8 cellular contexts compared by ENCODE assay signal in genomic region chr3:127544151-127544805, GRCh38. TPM values are rescaled to one million over a fixed set of nuclear protein-coding genes. Genes with fewer than 3 reads are reported as not detected.
DNase-seq lines count a peak whose midpoint lies in the region; ATAC-seq and TF ChIP-seq lines count a peak whose summit lies in the region.

No MANE protein-coding gene starts in this region.

- H3K4me3 Mint-ChIP-seq in activated CD4-positive, alpha-beta T cell treated with anti-CD3 and anti-CD28 coated beads, Interleukin-2, amount 10 ng/mL, durations not matched to agents 7 days and 5 days = no peak overlapping the region

- 32 to 48% methylated on average over 9 to 11 of the region's 11 CpGs for WGBS in lower leg skin, 2 donors

- intact Hi-C loops in lower leg skin (cut with DNase I; ENCODE audit: low total_unique reads) = loop anchor here (5.0 to 10.0 kb wide), 4 partner anchors 559 to 1019 kb away; partner anchors contain the start of genes CHST13 and PLXNA1

- H3K27ac Mint-ChIP-seq in activated CD4-positive, alpha-beta T cell treated with anti-CD3 and anti-CD28 coated beads, Interleukin-2, amount 10 ng/mL, durations not matched to agents 7 days and 5 days = no peak overlapping the region

- H3K36me3 Mint-ChIP-seq in activated CD4-positive, alpha-beta T cell treated with anti-CD3 and anti-CD28 coated beads, Interleukin-2, amount 10 ng/mL, durations not matched to agents 7 days and 5 days (ENCODE audit: low read depth) = no peaks in the 10 kb centered on the region

- CTCF ChIA-PET in GM10248 (lab: Yijun Ruan, JAX) = interaction anchor here (0.6 to 6.3 kb wide), 31 partner anchors 9 to 1085 kb away, joined by 3 to 42 read pairs (median 3); no protein-coding TSS in a partner anchor
- CTCF ChIA-PET in activated CD4-positive, alpha-beta T cell treated with anti-CD3 and anti-CD28 coated beads, Interleukin-2, amount 10 ng/mL, durations not matched to agents 7 days and 5 days (lab: Charles Lee) = interaction anchor here (1.5 kb wide), 1 partner anchor 30 kb away, joined by 6 read pairs; no protein-coding TSS in a partner anchor

- peak; percentile 90 for DNase-seq in GM10248 (ENCODE audit: extremely low spot score)
- peak; percentile 84 for DNase-seq in NCI-H524 treated with DMSO at 0.1 percent for 48 hours (lab: John Stamatoyannopoulos, UW)
- DNase-seq in activated CD4-positive, alpha-beta T cell treated with anti-CD3 and anti-CD28 coated beads, Interleukin-2, amount 10 ng/mL, durations not matched to agents 7 days and 5 days = peak; percentile 74
- peak; percentile 19 for DNase-seq in dedifferentiated amniotic fluid mesenchymal stem cell (ENCODE audit: extremely low spot score)
- DNase-seq in lower leg skin (ENCODE audit: low spot score in 2 of 2) = peak; percentile 54 to 94
- DNase-seq in stimulated activated CD4-positive, alpha-beta T cell treated with anti-CD3 and anti-CD28 coated beads, TNF-alpha, amount 100 ng/mL, for 48 hours (ENCODE audit: low read depth in 3 of 3) = peak; percentile 26 to 58 (median 39)

- TF ChIP-seq CTCF in GM10248 (IDR thresholded peaks at IDR 0.05; ENCODE audit: control extremely low read depth, extremely low read depth, low read depth, missing control alignments) (peak; percentile 88), lower leg skin (IDR thresholded peaks at IDR 0.05) (peak in 1 of 3 donors; percentile 43)

- H3K4me1 Mint-ChIP-seq in activated CD4-positive, alpha-beta T cell treated with anti-CD3 and anti-CD28 coated beads, Interleukin-2, amount 10 ng/mL, durations not matched to agents 7 days and 5 days = peaks cover 5% of the 10 kb centered on the region

- H3K4me3 ChIP-seq in lower leg skin (ENCODE audit: low read depth, poor library complexity, severe bottlenecking) = no peak overlapping the region

- peak; percentile 51 for ATAC-seq in HG03280 (IDR thresholded peaks at IDR 0.05; ENCODE audit: unreplicated experiment)
- ATAC-seq in GM18861 (IDR thresholded peaks at IDR 0.05; ENCODE audit: unreplicated experiment) = no peak

- POLR2A ChIA-PET in GM10248 (lab: Yijun Ruan, JAX) = no interaction called here
- POLR2A ChIA-PET in activated CD4-positive, alpha-beta T cell treated with anti-CD3 and anti-CD28 coated beads, Interleukin-2, amount 10 ng/mL, durations not matched to agents 7 days and 5 days (lab: Charles Lee) = no interaction called here

- H3K27me3 Mint-ChIP-seq in activated CD4-positive, alpha-beta T cell treated with anti-CD3 and anti-CD28 coated beads, Interleukin-2, amount 10 ng/mL, durations not matched to agents 7 days and 5 days = peaks cover 5% of the 10 kb centered on the region

- TF ChIP-seq POLR2A in lower leg skin (IDR thresholded peaks at IDR 0.05) = no peak

- H3K9me3 Mint-ChIP-seq in activated CD4-positive, alpha-beta T cell treated with anti-CD3 and anti-CD28 coated beads, Interleukin-2, amount 10 ng/mL, durations not matched to agents 7 days and 5 days = no peaks in the 10 kb centered on the region

RNA-seq across cellular contexts. Expression of gene TPRA1, which starts 46.3 kb away (rescaled TPM):
- total RNA-seq in activated CD4-positive, alpha-beta T cell treated with anti-CD3 and anti-CD28 coated beads, Interleukin-2, amount 10 ng/mL, durations not matched to agents 7 days and 5 days = 10 to 100 TPM; 27.1 to 30.6 TPM
- 10 to 100 TPM; 57.3 to 87.5 (median 82.4) TPM for total RNA-seq in lower leg skin

RNA-seq across cellular contexts. Expression of gene MCM2, which starts 53.9 kb away (rescaled TPM):
- total RNA-seq in activated CD4-positive, alpha-beta T cell treated with anti-CD3 and anti-CD28 coated beads, Interleukin-2, amount 10 ng/mL, durations not matched to agents 7 days and 5 days = 100 to 1,000 TPM; 127 to 131 TPM
- total RNA-seq in lower leg skin = 10 to 100 TPM in 3 of 4 donors, 1 to 10 TPM in 1; 5.8 to 19.6 (median 14.3) TPM

Comparison
In these comparisons a context has a peak if more than half of its experiments do, and no peak if none do; other contexts are left out.
1. DNase-seq: peak in every context shown above with its lines; median percentile 90 in GM10248; 84 in NCI-H524 treated with DMSO at 0.1 percent for 48 hours; 74 in activated CD4-positive, alpha-beta T cell treated with anti-CD3 and anti-CD28 coated beads, Interleukin-2, amount 10 ng/mL, durations not matched to agents 7 days and 5 days; 74 in lower leg skin; 39 in stimulated activated CD4-positive, alpha-beta T cell treated with anti-CD3 and anti-CD28 coated beads, TNF-alpha, amount 100 ng/mL, for 48 hours; 19 in dedifferentiated amniotic fluid mesenchymal stem cell.
2. RNA of gene MCM2, which starts 53.9 kb away (total RNA-seq): 127 to 131 TPM in activated CD4-positive, alpha-beta T cell treated with anti-CD3 and anti-CD28 coated beads, Interleukin-2, amount 10 ng/mL, durations not matched to agents 7 days and 5 days; 5.8 to 19.6 TPM in lower leg skin; every median in the first group is over 4 times any median in the second.